ENCODE assay signal across 36 cellular contexts in genomic region chr7:11266101-11266500, GRCh38.
"Had no signal": no experiment of that assay in that cellular context is flagged by ENCODE, and none has a peak within 500 bp of the region (broad histone marks: within the 10 kb centered on the region; RNA-seq: fewer than 3 reads in every experiment).

No MANE protein-coding gene starts in this region.

- H3K36me3 ChIP-seq: MG63 had no signal

- H3K4me3 ChIP-seq: MG63 had no signal

- H3K9me3 ChIP-seq: MG63 had no signal

- DNase-seq: Karpas-422, Kasumi-1, MG63, MM.1S, MV-4-11, NCI-H1048, NCI-H1092, NCI-H1092 treated with DMSO at 0.1 percent for 48 hours, NCI-H1105, NCI-H1105 treated with DMSO at 0.1 percent for 48 hours, NCI-H1417, NCI-H1417 treated with DMSO at 0.1 percent for 48 hours, NCI-H1436, NCI-H1436 treated with DMSO at 0.1 percent for 48 hours, NCI-H146, NCI-H1694, NCI-H1694 treated with DMSO at 0.1 percent for 48 hours, NCI-H187, NCI-H187 treated with DMSO at 0.1 percent for 48 hours, NCI-H1930, NCI-H2029, NCI-H2029 treated with DMSO at 0.1 percent for 48 hours, NCI-H2081, NCI-H2081 treated with DMSO at 0.1 percent for 48 hours, NCI-H2107, NCI-H2171, NCI-H2171 treated with DMSO at 0.1 percent for 48 hours, NCI-H2227 treated with DMSO at 0.1 percent for 48 hours, NCI-H226, NCI-H345, NCI-H446, NCI-H446 treated with DMSO at 0.1 percent for 48 hours, NCI-H510A, NCI-H510A treated with DMSO at 0.1 percent for 48 hours, NCI-H524, NCI-H524 treated with DMSO at 0.1 percent for 48 hours had no signal

- H3K27me3 ChIP-seq: MG63 had no signal
